ENCODE assay signal across 31 cellular contexts in genomic region chr2:16351541-16351940, GRCh38.
"Had no signal": no experiment of that assay in that cellular context is flagged by ENCODE, and none has a peak within 500 bp of the region (broad histone marks: within the 10 kb centered on the region; RNA-seq: fewer than 3 reads in every experiment).

No MANE protein-coding gene starts in this region.

- H3K36me3 ChIP-seq: adrenal gland, ascending aorta, brain microvascular endothelial cell, breast epithelium, cardiac muscle cell had no signal

- H3K27me3 ChIP-seq: adrenal gland, ascending aorta, body of pancreas, brain microvascular endothelial cell, breast epithelium, cardiac muscle cell had no signal

- H3K4me3 ChIP-seq: adrenal gland, ascending aorta, body of pancreas, breast epithelium, cardiac muscle cell had no signal

- H3K4me1 ChIP-seq: adrenal gland, ascending aorta, body of pancreas, breast epithelium had no signal

- H3K9me3 ChIP-seq: adrenal gland, ascending aorta, body of pancreas had no signal

- FAIRE-seq: astrocyte, bronchial epithelial cell had no signal

- DNase-seq: activated effector memory CD4-positive, alpha-beta T cell treated with anti-CD3 and anti-CD28 coated beads, Interleukin-2, amount 50 U/mL, for 16 hours; activated effector memory CD4-positive, alpha-beta T cell treated with Interleukin-2 at 50 U/mL for 16 hours; activated gamma-delta T cell; activated gamma-delta T cell treated with Interleukin-2 at 50 U/mL for 16 hours; activated naive CD4-positive, alpha-beta T cell; activated naive CD4-positive, alpha-beta T cell treated with anti-CD3 and anti-CD28 coated beads for 36 hours; activated naive CD4-positive, alpha-beta T cell treated with anti-CD3 and anti-CD28 coated beads, Interleukin-2, amount 10 ng/mL, durations not matched to agents 7 days and 5 days; activated naive CD4-positive, alpha-beta T cell treated with anti-CD3 and anti-CD28 coated beads, Interleukin-2, amount 50 U/mL, for 16 hours; activated naive CD4-positive, alpha-beta T cell treated with Interleukin-2 at 50 U/mL for 16 hours; activated naive CD8-positive, alpha-beta T cell treated with anti-CD3 and anti-CD28 coated beads for 36 hours; activated naive CD8-positive, alpha-beta T cell treated with anti-CD3 and anti-CD28 coated beads, Interleukin-2, amount 10 ng/mL, durations not matched to agents 7 days and 5 days; activated naive CD8-positive, alpha-beta T cell treated with anti-CD3 and anti-CD28 coated beads, Interleukin-2, amount 50 U/mL, for 24 hours; activated T-cell treated with anti-CD3 and anti-CD28 coated beads, Interleukin-2, amount 50 U/mL, for 24 hours; activated T-cell treated with anti-CD3 and anti-CD28 coated beads, Interleukin-2, amount 50 U/mL, for 4 hours; activated T-cell treated with anti-CD3 and anti-CD28 coated beads, Interleukin-2, amount 50 U/mL, for 48 hours; activated T-cell treated with anti-CD3 and anti-CD28 coated beads, Interleukin-2, amount 50 U/mL, for 72 hours; adrenal gland; amniotic stem cell; amygdala; anterior cingulate cortex; aorta; body of pancreas; brain microvascular endothelial cell; caudate nucleus; central memory CD4-positive, alpha-beta T cell; cerebellar nuclear complex had no signal
